22 cellular contexts compared by ENCODE assay signal in the genomic region with DNA sequence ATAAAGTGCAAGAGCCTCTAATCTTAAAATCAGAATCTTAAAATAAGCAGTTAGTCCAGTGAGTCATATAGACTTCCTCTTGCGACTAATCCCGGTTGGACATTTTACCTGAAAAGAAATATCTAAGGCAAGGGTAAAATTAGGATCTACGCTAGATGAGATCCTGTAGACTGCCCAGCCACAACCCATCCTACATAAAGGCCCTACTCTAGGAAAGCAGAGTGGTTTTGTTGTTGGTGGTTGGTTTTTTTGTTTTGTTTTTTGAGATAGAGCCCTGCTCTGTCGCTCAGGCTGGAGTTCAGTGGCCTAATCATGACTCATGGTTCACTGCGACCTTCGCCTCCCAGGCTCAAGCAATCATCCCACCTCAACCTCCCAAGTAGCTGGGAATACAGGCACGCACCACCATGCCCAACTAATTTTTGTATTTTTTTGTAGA. TPM values are rescaled to one million over a fixed set of nuclear protein-coding genes. Genes with fewer than 3 reads are reported as not detected.
DNase-seq lines count a peak whose midpoint lies in the region; ATAC-seq lines count a peak whose summit lies in the region.
"Had no signal": no experiment of that assay in that cellular context is flagged by ENCODE, and none has a peak within 500 bp of the region (broad histone marks: within the 10 kb centered on the region; RNA-seq: fewer than 3 reads in every experiment).

No MANE protein-coding gene starts in this region.

- DNase-seq in EH (ENCODE audit: low read depth) (peak; percentile 22), MG63 (peak; percentile 31), dermis blood vessel endothelial cell (peak; percentile 28), NCI-H1092 treated with DMSO at 0.1 percent for 48 hours (lab: John Stamatoyannopoulos, UW) (no peak), NCI-H345 (lab: John Stamatoyannopoulos, UW) (no peak)
- DNase-seq: activated CD4-positive, alpha-beta T cell treated with anti-CD3 and anti-CD28 coated beads, Interleukin-2, amount 10 ng/mL, durations not matched to agents 7 days and 5 days; activated naive CD8-positive, alpha-beta T cell treated with anti-CD3 and anti-CD28 coated beads, Interleukin-2, amount 50 U/mL, for 24 hours; Caco-2; cortex of kidney; NCI-H187; NCI-H82; posterior cingulate gyrus; SHP77 treated with DMSO at 0.1 percent for 48 hours; sigmoid colon; T-cell had no signal

- H3K36me3 ChIP-seq in MG63 = peaks cover 18% of the 10 kb centered on the region
- H3K36me3 ChIP-seq: breast epithelium, HAP-1 had no signal

- peaks cover 6% of the 10 kb centered on the region for H3K9me3 ChIP-seq in MG63
- H3K9me3 ChIP-seq: breast epithelium, Caco-2, HAP-1, sigmoid colon, suprapubic skin had no signal

- no peaks in the 10 kb centered on the region for H3K27me3 ChIP-seq in MG63
- H3K27me3 ChIP-seq: breast epithelium, sigmoid colon, suprapubic skin had no signal

- ATAC-seq in GM18868 (IDR thresholded peaks at IDR 0.05; ENCODE audit: unreplicated experiment) = no peak
- ATAC-seq: activated naive CD8-positive, alpha-beta T cell treated with anti-CD3 and anti-CD28 coated beads, Interleukin-2, amount 50 U/mL, for 24 hours; stimulated activated effector memory CD8-positive, alpha-beta T cell treated with anti-CD3 and anti-CD28 coated beads, Interleukin-12 subunit alpha, Interleukin-12 subunit beta, amount 100 ng/mL, for 72 hours; T-cell had no signal

- H3K4me3 ChIP-seq in MG63 = no peak overlapping the region
- H3K4me3 ChIP-seq: breast epithelium, HAP-1, sigmoid colon, suprapubic skin had no signal

RNA-seq across cellular contexts. Expression of a gene that starts 6.9 kb away (rescaled TPM):
- total RNA-seq in MG63 (2014; rRNA removed; shearing (Covaris generic); ENCODE audit: low replicate concordance) = 6.5 and 15.3 TPM in 2 replicates
- 29.8 and 33.4 TPM in 2 replicates for total RNA-seq in dermis blood vessel endothelial cell

RNA-seq across cellular contexts. Expression of a gene that starts 41.0 kb away (rescaled TPM):
- not detected in 2 replicates for total RNA-seq in MG63 (2014; rRNA removed; shearing (Covaris generic); ENCODE audit: low replicate concordance)
- total RNA-seq in dermis blood vessel endothelial cell = not detected in 2 replicates
- total RNA-seq: A673; activated CD4-positive, alpha-beta T cell treated with anti-CD3 and anti-CD28 coated beads, Interleukin-2, amount 10 ng/mL, durations not matched to agents 7 days and 5 days; activated T-helper 2 cell treated with anti-CD3 and anti-CD28 coated beads, Interferon-gamma antibody, Interleukin-2, Interleukin-4, amounts not matched to agents 10 μg/mL and 5 μg/mL and 100 μg/mL, durations not matched to agents 14 hours and 24 hours and 36 hours; breast epithelium; suprapubic skin had no signal

RNA-seq across cellular contexts. Expression of a gene that starts 58.8 kb away (rescaled TPM):
- total RNA-seq in MG63 (2014; rRNA removed; shearing (Covaris generic); ENCODE audit: low replicate concordance) = 2.4 and 7.0 TPM in 2 replicates
- 1.3 and 1.4 TPM in 2 replicates for total RNA-seq in dermis blood vessel endothelial cell

RNA-seq across cellular contexts. Expression of a gene that starts 59.4 kb away (rescaled TPM):
- total RNA-seq in MG63 (2014; rRNA removed; shearing (Covaris generic); ENCODE audit: low replicate concordance) = 0.15 and 1.9 TPM in 2 replicates
- 0.09 TPM in 1 of 2 replicates, not detected in the other for total RNA-seq in dermis blood vessel endothelial cell
- total RNA-seq: A673; activated CD4-positive, alpha-beta T cell treated with anti-CD3 and anti-CD28 coated beads, Interleukin-2, amount 10 ng/mL, durations not matched to agents 7 days and 5 days; activated T-helper 2 cell treated with anti-CD3 and anti-CD28 coated beads, Interferon-gamma antibody, Interleukin-2, Interleukin-4, amounts not matched to agents 10 μg/mL and 5 μg/mL and 100 μg/mL, durations not matched to agents 14 hours and 24 hours and 36 hours; T-cell had no signal

Comparison
In these comparisons a context has a peak if more than half of its experiments do, and no peak if none do; other contexts are left out.
1. DNase-seq: peak in EH (single experiment), MG63 (single experiment) and dermis blood vessel endothelial cell (single experiment); none in NCI-H1092 treated with DMSO at 0.1 percent for 48 hours (single experiment) and NCI-H345 (single experiment).